9 cellular contexts compared by ENCODE assay signal in genomic region chr1:40379785-40380452, GRCh38. TPM values are rescaled to one million over a fixed set of nuclear protein-coding genes. Genes with fewer than 3 reads are reported as not detected.
DNase-seq lines count a peak whose midpoint lies in the region; TF ChIP-seq lines count a peak whose summit lies in the region.
"Had no signal": no experiment of that assay in that cellular context is flagged by ENCODE, and none has a peak within 500 bp of the region (broad histone marks: within the 10 kb centered on the region; RNA-seq: fewer than 3 reads in every experiment).

No MANE protein-coding gene starts in this region.

- peaks cover 91% of the 10 kb centered on the region for H3K4me1 Mint-ChIP-seq in activated CD4-positive, alpha-beta T cell treated with anti-CD3 and anti-CD28 coated beads, Interleukin-2, amount 10 ng/mL, durations not matched to agents 7 days and 5 days

- H4K20me1 ChIP-seq in fibroblast of lung (ENCODE audit: control insufficient read depth, extremely low read depth, insufficient read depth, low read length): no peaks in the 10 kb centered on the region

- H3K4me3 Mint-ChIP-seq in activated CD4-positive, alpha-beta T cell treated with anti-CD3 and anti-CD28 coated beads, Interleukin-2, amount 10 ng/mL, durations not matched to agents 7 days and 5 days: peak overlapping the region; percentile 65

- intact Hi-C loops in prostate gland (cut with DNase I): no loop called here

- H3K27ac Mint-ChIP-seq in activated CD4-positive, alpha-beta T cell treated with anti-CD3 and anti-CD28 coated beads, Interleukin-2, amount 10 ng/mL, durations not matched to agents 7 days and 5 days: peak overlapping the region; percentile 99

- H3K36me3 Mint-ChIP-seq in activated CD4-positive, alpha-beta T cell treated with anti-CD3 and anti-CD28 coated beads, Interleukin-2, amount 10 ng/mL, durations not matched to agents 7 days and 5 days (ENCODE audit: low read depth): peaks cover 62% of the 10 kb centered on the region

- H3K36me3 ChIP-seq in SK-N-MC (ENCODE audit: insufficient read depth, low read length) (no peaks in the 10 kb centered on the region), fibroblast of lung (ENCODE audit: control insufficient read depth, insufficient read depth, low read length) (no peaks in the 10 kb centered on the region), thymus (ENCODE audit: control insufficient read depth, insufficient read depth) (peaks cover 12% of the 10 kb centered on the region), prostate gland (no peaks in the 10 kb centered on the region)

- WGBS in thymus: 52% methylated on average over 1 of the region's 1 CpG
- WGBS in prostate gland: 54% methylated on average over 1 of the region's 1 CpG

- H3K9ac ChIP-seq in SK-N-MC (ENCODE audit: insufficient read length) (no peak overlapping the region), fibroblast of lung (ENCODE audit: insufficient read depth, low read length) (no peak overlapping the region)

- H3K9me3 Mint-ChIP-seq in activated CD4-positive, alpha-beta T cell treated with anti-CD3 and anti-CD28 coated beads, Interleukin-2, amount 10 ng/mL, durations not matched to agents 7 days and 5 days: no peaks in the 10 kb centered on the region

- H3K4me3 ChIP-seq in SK-N-MC: peak overlapping the region; percentile 27; the same call in 1 of the 2 replicates
- no peak overlapping the region for H3K4me3 ChIP-seq in fibroblast of lung (replicated peaks in 1 of 4; ENCODE audit: control extremely low read depth in 1 of 4, insufficient read depth in 1 of 4, low read depth in 3 of 4, low read length in 4 of 4)
- H3K4me3 ChIP-seq in thymus (ENCODE audit: low read length): peak overlapping the region; percentile 17
- H3K4me3 ChIP-seq in prostate gland: no peak overlapping the region

- H3K9me3 ChIP-seq in SK-N-MC (ENCODE audit: low read depth, low read length) (no peaks in the 10 kb centered on the region), fibroblast of lung (ENCODE audit: control insufficient read depth, insufficient read depth, low read depth, low read length) (no peaks in the 10 kb centered on the region), thymus (ENCODE audit: control insufficient read depth) (no peaks in the 10 kb centered on the region), prostate gland (no peaks in the 10 kb centered on the region)

- peaks cover 34% of the 10 kb centered on the region for H3K4me1 ChIP-seq in fibroblast of lung (ENCODE audit: control insufficient read depth, extremely low read depth, insufficient read depth, low read length)
- H3K4me1 ChIP-seq in thymus (ENCODE audit: control insufficient read depth, insufficient read depth, low read length): peaks cover 45% of the 10 kb centered on the region
- peaks cover 24% of the 10 kb centered on the region for H3K4me1 ChIP-seq in prostate gland (replicated peaks)

- no peak for DNase-seq in activated CD4-positive, alpha-beta T cell treated with anti-CD3 and anti-CD28 coated beads, Interleukin-2, amount 10 ng/mL, durations not matched to agents 7 days and 5 days
- no peak for DNase-seq in activated CD4-positive, alpha-beta T cell treated with anti-CD3 and anti-CD28 coated beads for 4 hours
- DNase-seq in SK-N-MC (ENCODE audit: low read depth, low spot score) (peak; percentile 60), fibroblast of lung (ENCODE audit: low read depth in 2 of 2) (peak; percentile 63 to 78), prostate gland (ENCODE audit: low spot score) (no peak), T1000 (lab: John Stamatoyannopoulos, UW) (no peak), NCI-H82 (lab: John Stamatoyannopoulos, UW) (no peak)
- DNase-seq: ACHN had no signal

- POLR2A ChIA-PET in activated CD4-positive, alpha-beta T cell treated with anti-CD3 and anti-CD28 coated beads, Interleukin-2, amount 10 ng/mL, durations not matched to agents 7 days and 5 days (lab: Charles Lee): no interaction called here

- H3K79me2 ChIP-seq in fibroblast of lung (ENCODE audit: control insufficient read depth, insufficient read depth, low read length): peaks cover 82% of the 10 kb centered on the region

- TF ChIP-seq CTCF in fibroblast of lung (conservative IDR thresholded peaks at IDR 0.05 in 1 of 2, IDR thresholded peaks at IDR 0.05 in 1 of 2; ENCODE audit: low read depth in 1 of 2, low read length in 2 of 2) (no peak), prostate gland (IDR thresholded peaks at IDR 0.05) (no peak)

- H2AFZ ChIP-seq in fibroblast of lung (ENCODE audit: low read length): no peak overlapping the region

- no peaks in the 10 kb centered on the region for H3K27me3 Mint-ChIP-seq in activated CD4-positive, alpha-beta T cell treated with anti-CD3 and anti-CD28 coated beads, Interleukin-2, amount 10 ng/mL, durations not matched to agents 7 days and 5 days

- no peak for TF ChIP-seq POLR2A in prostate gland (IDR thresholded peaks at IDR 0.05)

- peak overlapping the region; percentile 78 for H3K27ac ChIP-seq in SK-N-MC
- no peak overlapping the region for H3K27ac ChIP-seq in fibroblast of lung (ENCODE audit: insufficient read depth, low read length)
- peak overlapping the region; percentile 64 for H3K27ac ChIP-seq in thymus (ENCODE audit: low read depth)
- H3K27ac ChIP-seq in prostate gland: no peak overlapping the region

- CTCF ChIA-PET in activated CD4-positive, alpha-beta T cell treated with anti-CD3 and anti-CD28 coated beads, Interleukin-2, amount 10 ng/mL, durations not matched to agents 7 days and 5 days (lab: Charles Lee): interaction anchor here (0.6 to 2.9 kb wide), 3 partner anchors 12 to 84 kb away, joined by 3 to 12 read pairs (median 11); no protein-coding TSS in a partner anchor

- peak overlapping the region; percentile 21 for H3K4me2 ChIP-seq in fibroblast of lung (ENCODE audit: extremely low read depth, insufficient read depth, low read length)

- H3K27me3 ChIP-seq in fibroblast of lung (ENCODE audit: control insufficient read depth, insufficient read depth, low read length): no peaks in the 10 kb centered on the region
- H3K27me3 ChIP-seq in thymus (ENCODE audit: control insufficient read depth, insufficient read depth): no peaks in the 10 kb centered on the region
- no peaks in the 10 kb centered on the region for H3K27me3 ChIP-seq in prostate gland (replicated peaks; ENCODE audit: insufficient read depth)

RNA-seq across cellular contexts. Expression of gene SMAP2, which starts 6.4 kb away (rescaled TPM):
- total RNA-seq in activated CD4-positive, alpha-beta T cell treated with anti-CD3 and anti-CD28 coated beads, Interleukin-2, amount 10 ng/mL, durations not matched to agents 7 days and 5 days: 100 to 1,000 TPM; 115 to 140 TPM
- total RNA-seq in fibroblast of lung (7.7 and 16.7 TPM in 2 replicates), prostate gland (10 to 100 TPM; 22.0 to 39.6 TPM)
- polyA plus RNA-seq in fibroblast of lung (28.7 and 35.0 TPM in 2 replicates), thymus (251 TPM)
- 26.8 and 31.1 TPM in 2 replicates for polyA plus RNA-seq in fibroblast of lung (2012)
- polyA minus RNA-seq in fibroblast of lung (ENCODE audit: low replicate concordance): 40.1 and 46.1 TPM in 2 replicates

Comparison
In these comparisons a context has a peak if more than half of its experiments do, and no peak if none do; other contexts are left out.
1. DNase-seq: peak in SK-N-MC (single experiment) and fibroblast of lung (2 of 2); none in activated CD4-positive, alpha-beta T cell treated with anti-CD3 and anti-CD28 coated beads, Interleukin-2, amount 10 ng/mL, durations not matched to agents 7 days and 5 days (single experiment), activated CD4-positive, alpha-beta T cell treated with anti-CD3 and anti-CD28 coated beads for 4 hours (0 of 2), prostate gland (single experiment), T1000 (single experiment) and NCI-H82 (single experiment).
2. H3K27ac ChIP-seq: peak in SK-N-MC (single experiment) and thymus (single experiment); none in fibroblast of lung (single experiment) and prostate gland (0 of 2).
3. H3K4me3 ChIP-seq: peak in SK-N-MC (single experiment) and thymus (single experiment); none in fibroblast of lung (0 of 4) and prostate gland (0 of 2).